8 cellular contexts compared by ENCODE assay signal in the genomic region with DNA sequence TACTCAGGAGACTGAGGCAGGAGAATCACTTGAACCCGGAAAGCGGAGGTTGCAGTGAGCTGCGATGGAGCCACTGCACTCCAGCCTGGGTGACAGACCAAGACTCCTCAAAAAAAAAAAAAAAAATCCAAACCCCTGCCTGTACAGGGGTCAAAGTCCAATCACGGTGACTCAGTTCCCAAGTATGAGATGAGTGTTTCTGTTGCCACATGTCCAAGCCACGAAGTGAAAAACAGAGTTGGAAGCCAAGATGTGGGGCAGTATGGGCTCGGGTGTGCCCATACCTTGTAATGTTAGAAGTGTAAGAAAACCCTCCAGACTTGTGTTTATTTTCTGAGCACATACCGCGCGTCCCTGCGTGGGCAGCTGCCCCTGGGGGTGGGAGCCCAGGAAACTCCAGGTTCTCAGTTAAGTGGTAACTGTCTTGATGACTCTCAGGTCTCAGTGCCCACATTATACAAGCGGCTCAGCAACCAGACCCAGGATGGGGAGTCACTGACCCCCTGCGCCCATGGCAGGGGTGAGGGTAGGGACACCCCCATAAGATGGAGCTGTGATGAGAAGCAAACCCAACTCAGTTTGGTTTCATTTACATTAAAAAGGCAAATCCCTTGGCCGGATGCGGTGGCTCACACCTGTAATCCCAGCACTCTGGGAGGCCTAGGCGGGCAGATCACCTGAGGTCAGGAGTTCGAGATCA. TPM values are rescaled to one million over a fixed set of nuclear protein-coding genes. Genes with fewer than 3 reads are reported as not detected.
DNase-seq lines count a peak whose midpoint lies in the region; ATAC-seq and TF ChIP-seq lines count a peak whose summit lies in the region.

No MANE protein-coding gene starts in this region.

- peaks cover 1% of the 10 kb centered on the region; the same call in 1 of the 2 replicates for H3K9me3 ChIP-seq in MG63
- peaks cover 8% of the 10 kb centered on the region for H3K9me3 ChIP-seq in left ventricle myocardium inferior (replicated peaks)

- H3K27me3 Mint-ChIP-seq in activated naive CD4-positive, alpha-beta T cell treated with anti-CD3 and anti-CD28 coated beads, Interleukin-2, amount 10 ng/mL, durations not matched to agents 7 days and 5 days = no peaks in the 10 kb centered on the region

- TF ChIP-seq CTCF in left ventricle myocardium inferior (IDR thresholded peaks at IDR 0.05; ENCODE audit: borderline replicate concordance) = no peak

- no peak for ATAC-seq in HG02571 (IDR thresholded peaks at IDR 0.05; ENCODE audit: unreplicated experiment)

- peak overlapping the region; percentile 95 for H3K27ac Mint-ChIP-seq in activated naive CD4-positive, alpha-beta T cell treated with anti-CD3 and anti-CD28 coated beads, Interleukin-2, amount 10 ng/mL, durations not matched to agents 7 days and 5 days

- peaks cover 4% of the 10 kb centered on the region for H3K36me3 ChIP-seq in MG63
- H3K36me3 ChIP-seq in left ventricle myocardium inferior = peaks cover 17% of the 10 kb centered on the region

- no peaks in the 10 kb centered on the region for H3K27me3 ChIP-seq in MG63
- H3K27me3 ChIP-seq in left ventricle myocardium inferior (ENCODE audit: low read depth) = no peaks in the 10 kb centered on the region

- H3K36me3 Mint-ChIP-seq in activated naive CD4-positive, alpha-beta T cell treated with anti-CD3 and anti-CD28 coated beads, Interleukin-2, amount 10 ng/mL, durations not matched to agents 7 days and 5 days = peaks cover 10% of the 10 kb centered on the region

- CTCF ChIA-PET in activated naive CD4-positive, alpha-beta T cell treated with anti-CD3 and anti-CD28 coated beads, Interleukin-2, amount 10 ng/mL, durations not matched to agents 7 days and 5 days (lab: Charles Lee) = interaction anchor here (0.7 kb wide), 1 partner anchor 15 kb away, joined by 3 read pairs; no protein-coding TSS in a partner anchor

- intact Hi-C loops in left ventricle myocardium inferior (cut with micrococcal nuclease) = loop anchor here (5.0 kb wide), 1 partner anchor 75 kb away; a partner anchor contains a TSS

- H3K9me3 Mint-ChIP-seq in activated naive CD4-positive, alpha-beta T cell treated with anti-CD3 and anti-CD28 coated beads, Interleukin-2, amount 10 ng/mL, durations not matched to agents 7 days and 5 days = peaks cover 11% of the 10 kb centered on the region

- no peak overlapping the region for H3K4me3 ChIP-seq in MG63
- peak overlapping the region; percentile 95 for H3K4me3 ChIP-seq in left ventricle myocardium inferior

- H3K4me1 ChIP-seq in left ventricle myocardium inferior = peaks cover 90% of the 10 kb centered on the region

- DNase-seq in Daoy (ENCODE audit: low read depth) (peak; percentile 99), MG63 (peak; percentile 90), left ventricle myocardium inferior (no peak), smooth muscle cell of the brain vasculature (ENCODE audit: low read depth, low spot score) (peak; percentile 90), epidermal melanocyte (ENCODE audit: insufficient read length, low spot score) (no peak), NCI-H82 treated with DMSO at 0.1 percent for 48 hours (lab: John Stamatoyannopoulos, UW; ENCODE audit: unreplicated experiment) (no peak)
- no peak for DNase-seq in activated naive CD4-positive, alpha-beta T cell treated with anti-CD3 and anti-CD28 coated beads, Interleukin-2, amount 10 ng/mL, durations not matched to agents 7 days and 5 days

- H3K4me1 Mint-ChIP-seq in activated naive CD4-positive, alpha-beta T cell treated with anti-CD3 and anti-CD28 coated beads, Interleukin-2, amount 10 ng/mL, durations not matched to agents 7 days and 5 days = peaks cover 72% of the 10 kb centered on the region

- peak overlapping the region; percentile 23 for H3K4me3 Mint-ChIP-seq in activated naive CD4-positive, alpha-beta T cell treated with anti-CD3 and anti-CD28 coated beads, Interleukin-2, amount 10 ng/mL, durations not matched to agents 7 days and 5 days

- peak overlapping the region; percentile 99 for H3K27ac ChIP-seq in left ventricle myocardium inferior (replicated peaks)

RNA-seq across cellular contexts. Expression of a gene that starts 1.2 kb away (rescaled TPM):
- 357 and 373 TPM in 2 replicates for total RNA-seq in Daoy (2014; rRNA removed; shearing (Covaris generic))
- total RNA-seq in MG63 (2014; rRNA removed; shearing (Covaris generic); ENCODE audit: low replicate concordance) = 293 and 320 TPM in 2 replicates
- 327 TPM for total RNA-seq in left ventricle myocardium inferior

RNA-seq across cellular contexts. Expression of a gene that starts 7.4 kb away (rescaled TPM):
- total RNA-seq in Daoy (2014; rRNA removed; shearing (Covaris generic)) = 124 and 148 TPM in 2 replicates
- total RNA-seq in MG63 (2014; rRNA removed; shearing (Covaris generic); ENCODE audit: low replicate concordance) = 128 and 157 TPM in 2 replicates
- total RNA-seq in left ventricle myocardium inferior = 140 TPM

RNA-seq across cellular contexts. Expression of a gene that starts 35.6 kb away (rescaled TPM):
- total RNA-seq in Daoy (2014; rRNA removed; shearing (Covaris generic)) = 4.3 and 11.6 TPM in 2 replicates
- total RNA-seq in MG63 (2014; rRNA removed; shearing (Covaris generic); ENCODE audit: low replicate concordance) = not detected in 2 replicates
- total RNA-seq in left ventricle myocardium inferior = 4.8 TPM

Comparison
In these comparisons a context has a peak if more than half of its experiments do, and no peak if none do; other contexts are left out.
1. DNase-seq: peak in Daoy (single experiment), MG63 (single experiment) and smooth muscle cell of the brain vasculature (single experiment); none in activated naive CD4-positive, alpha-beta T cell treated with anti-CD3 and anti-CD28 coated beads, Interleukin-2, amount 10 ng/mL, durations not matched to agents 7 days and 5 days (single experiment), left ventricle myocardium inferior (single experiment), epidermal melanocyte (single experiment) and NCI-H82 treated with DMSO at 0.1 percent for 48 hours (single experiment).